In genomic region chr17:75181608-75182318, GRCh38 we compare ENCODE assay signal across 8 cellular contexts. TPM values are rescaled to one million over a fixed set of nuclear protein-coding genes. Genes with fewer than 3 reads are reported as not detected.
A peak's percentile ranks its signal among the peaks of the same experiment; 100 is the strongest.
DNase-seq lines count a peak whose midpoint lies in the region; TF ChIP-seq lines count a peak whose summit lies in the region.

No MANE protein-coding gene starts in this region.

- no peaks in the 10 kb centered on the region for H3K9me3 Mint-ChIP-seq in activated naive CD8-positive, alpha-beta T cell (ENCODE audit: low read depth)

- H3F3A ChIP-seq in smooth muscle cell (ENCODE audit: low read depth): no peaks in the 10 kb centered on the region

- peak overlapping the region; percentile 98 for H3K27ac ChIP-seq in smooth muscle cell (ENCODE audit: low read depth)

- WGBS in smooth muscle cell (ENCODE audit: low lambda C conversion rate): 2% methylated on average over 33 of the region's 34 CpGs

- H3K9me3 ChIP-seq in NT2/D1 (ENCODE audit: insufficient read depth, low read length) (no peaks in the 10 kb centered on the region), smooth muscle cell (replicated peaks; ENCODE audit: low read depth) (no peaks in the 10 kb centered on the region)

- H4K20me1 ChIP-seq in smooth muscle cell (ENCODE audit: low read depth): peaks cover 54% of the 10 kb centered on the region

- no peaks in the 10 kb centered on the region for H3K36me3 Mint-ChIP-seq in activated naive CD8-positive, alpha-beta T cell

- DNase-seq in activated T-cell treated with anti-CD3 and anti-CD28 coated beads for 1 hour (ENCODE audit: low read depth) (peak; percentile 26), NT2/D1 (ENCODE audit: low read depth, low spot score) (no peak), smooth muscle cell (lab: John Stamatoyannopoulos, UW; ENCODE audit: unreplicated experiment) (peak; percentile 31), islet precursor cell (no peak), GM19238 (ENCODE audit: insufficient read length, low spot score) (no peak)
- no peak for DNase-seq in activated T-cell treated with anti-CD3 and anti-CD28 coated beads, Interleukin-2, amount 50 U/mL, for 1 hour

- H3K27me3 Mint-ChIP-seq in activated naive CD8-positive, alpha-beta T cell: no peaks in the 10 kb centered on the region

- H3K27me3 ChIP-seq in NT2/D1 (ENCODE audit: insufficient read depth, insufficient read length) (no peaks in the 10 kb centered on the region), smooth muscle cell (ENCODE audit: low read depth) (no peaks in the 10 kb centered on the region)

- H3K27ac Mint-ChIP-seq in activated naive CD8-positive, alpha-beta T cell: peak overlapping the region; percentile 95

- H3K4me3 ChIP-seq in NT2/D1 (ENCODE audit: insufficient read length, low read depth) (peak overlapping the region; percentile 98), iPS-11a (ENCODE audit: low read depth, low read length) (peak overlapping the region; percentile 89), smooth muscle cell (peak overlapping the region; percentile 89)

- peaks cover 55% of the 10 kb centered on the region for H3K79me2 ChIP-seq in smooth muscle cell (ENCODE audit: low read depth)

- TF ChIP-seq CTCF in smooth muscle cell (IDR thresholded peaks at IDR 0.05; ENCODE audit: borderline replicate concordance, insufficient read depth, poor library complexity, severe bottlenecking): no peak

- H3K9ac ChIP-seq in NT2/D1 (ENCODE audit: insufficient read length, low read depth) (peak overlapping the region; percentile 99), smooth muscle cell (ENCODE audit: low read depth) (peak overlapping the region; percentile 98)

- peaks cover 40% of the 10 kb centered on the region for H3K4me1 Mint-ChIP-seq in activated naive CD8-positive, alpha-beta T cell (ENCODE audit: low read depth)

- peak overlapping the region; percentile 29 for H2AFZ ChIP-seq in smooth muscle cell (ENCODE audit: low read depth)

- H3K4me3 Mint-ChIP-seq in activated naive CD8-positive, alpha-beta T cell: peak overlapping the region; percentile 97

- H3K36me3 ChIP-seq in NT2/D1 (ENCODE audit: insufficient read depth, insufficient read length, low read length) (peaks cover 41% of the 10 kb centered on the region), smooth muscle cell (ENCODE audit: low read depth) (no peaks in the 10 kb centered on the region)

- H3K4me1 ChIP-seq in NT2/D1 (ENCODE audit: insufficient read depth, insufficient read length) (peaks cover 2% of the 10 kb centered on the region), smooth muscle cell (ENCODE audit: low read depth) (peaks cover 10% of the 10 kb centered on the region)

- peak overlapping the region; percentile 87 for H3K4me2 ChIP-seq in smooth muscle cell

RNA-seq across cellular contexts. Expression of gene SUMO2, which starts 1.0 kb away (rescaled TPM):
- 104 and 111 TPM in 2 replicates for total RNA-seq in smooth muscle cell
- 416 and 419 TPM in 2 replicates for polyA plus RNA-seq in smooth muscle cell

RNA-seq across cellular contexts. Expression of gene NUP85, which starts 23.7 kb away (rescaled TPM):
- 24.0 and 29.2 TPM in 2 replicates for total RNA-seq in smooth muscle cell
- polyA plus RNA-seq in smooth muscle cell: 43.2 and 48.0 TPM in 2 replicates

RNA-seq across cellular contexts. Expression of gene JPT1, which starts 27.5 kb away (rescaled TPM):
- 103 and 141 TPM in 2 replicates for total RNA-seq in smooth muscle cell
- polyA plus RNA-seq in smooth muscle cell: 240 and 288 TPM in 2 replicates

RNA-seq across cellular contexts. Expression of gene NT5C, which starts 50.2 kb away (rescaled TPM):
- 25.8 and 39.9 TPM in 2 replicates for total RNA-seq in smooth muscle cell
- polyA plus RNA-seq in smooth muscle cell: 46.8 and 53.5 TPM in 2 replicates

Comparison
In these comparisons a context has a peak if more than half of its experiments do, and no peak if none do; other contexts are left out.
1. DNase-seq: peak in activated T-cell treated with anti-CD3 and anti-CD28 coated beads for 1 hour (single experiment) and smooth muscle cell (single experiment); none in activated T-cell treated with anti-CD3 and anti-CD28 coated beads, Interleukin-2, amount 50 U/mL, for 1 hour (single experiment), NT2/D1 (single experiment), islet precursor cell (single experiment) and GM19238 (single experiment).
2. Peak in every context shown above with its lines, with median percentiles within 50 percentile points of each other: H3K4me3 ChIP-seq.